ENCODE assay signal across 15 cellular contexts in the genomic region with DNA sequence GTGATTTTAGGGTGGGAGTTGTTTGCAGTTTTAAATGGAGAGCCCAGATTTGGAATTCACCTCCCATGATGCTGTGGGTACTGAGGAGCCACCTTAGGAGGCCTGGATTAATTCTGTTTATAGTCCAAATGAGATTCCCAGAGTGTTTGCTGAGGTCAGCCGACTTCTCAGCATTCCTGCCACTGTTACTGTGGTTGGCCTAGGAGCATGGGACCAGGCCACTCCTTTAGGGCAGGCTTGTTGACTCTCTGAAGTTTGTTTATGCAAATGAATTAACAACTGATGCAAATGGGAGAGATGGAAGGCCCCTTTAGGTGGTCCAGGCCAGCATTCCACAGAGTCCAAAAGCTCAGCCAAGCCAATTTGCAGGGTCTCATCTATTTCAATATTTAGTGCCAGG. TPM values are rescaled to one million over a fixed set of nuclear protein-coding genes. Genes with fewer than 3 reads are reported as not detected.
DNase-seq lines count a peak whose midpoint lies in the region; ATAC-seq and TF ChIP-seq lines count a peak whose summit lies in the region.
"Had no signal": no experiment of that assay in that cellular context is flagged by ENCODE, and none has a peak within 500 bp of the region (broad histone marks: within the 10 kb centered on the region; RNA-seq: fewer than 3 reads in every experiment).

No MANE protein-coding gene starts in this region.

- H3K27me3 Mint-ChIP-seq in endodermal cell (ENCODE audit: insufficient read depth), result no peaks in the 10 kb centered on the region
- H3K27me3 Mint-ChIP-seq: IgD-negative memory B cell had no signal

- H3K4me3 ChIP-seq in endodermal cell (ENCODE audit: low read length) (no peak overlapping the region), left lung (no peak overlapping the region), transverse colon (no peak overlapping the region)

- TF ChIP-seq EP300 in transverse colon (IDR thresholded peaks at IDR 0.05; ENCODE audit: low read depth), result no peak

- peak; percentile 44 for ATAC-seq in left lung
- ATAC-seq: CD8-positive, alpha-beta T cell had no signal

- intact Hi-C loops in left lung (cut with DNase I) (no loop called here), transverse colon (cut with DNase I; ENCODE audit: low total_unique reads) (no loop called here)

- H3K4me3 Mint-ChIP-seq in endodermal cell, result no peak overlapping the region
- H3K4me3 Mint-ChIP-seq: CD14-positive monocyte; CD8-positive, alpha-beta T cell; IgD-negative memory B cell had no signal

- TF ChIP-seq CTCF in endodermal cell (conservative IDR thresholded peaks at IDR 0.05), result no peak
- TF ChIP-seq CTCF in left lung (IDR thresholded peaks at IDR 0.05), result no peak
- TF ChIP-seq CTCF in transverse colon (IDR thresholded peaks at IDR 0.05), result no peak

- peak; percentile 23 for DNase-seq in ELF-1 (ENCODE audit: low read depth, low spot score)
- peak; percentile 33 for DNase-seq in NCI-H526 treated with DMSO at 0.1 percent for 48 hours (lab: John Stamatoyannopoulos, UW)
- peak; percentile 75 for DNase-seq in endodermal cell
- no peak for DNase-seq in left lung
- DNase-seq in activated CD4-positive, CD25-positive, alpha-beta regulatory T cell treated with anti-CD3 and anti-CD28 coated beads, Interleukin-2, amount 50 U/mL, for 72 hours, result no peak
- no peak for DNase-seq in activated effector memory CD4-positive, alpha-beta T cell treated with anti-CD3 and anti-CD28 coated beads, Interleukin-2, amount 50 U/mL, for 16 hours
- DNase-seq in transverse colon, result no peak
- no peak for DNase-seq in mucosa of gallbladder (ENCODE audit: low spot score)
- DNase-seq: CD8-positive, alpha-beta T cell; COR-L47; GDM1 had no signal

- in situ Hi-C loops in transverse colon (cut with MboI; ENCODE audit: low pct_ligation_motif_present in 1 of 4, low pct_unique_long_range_greater_than_20kb in 1 of 4, low sequenced_read_pairs in 3 of 4), result no loop called here

- no peaks in the 10 kb centered on the region for H3K36me3 ChIP-seq in endodermal cell (ENCODE audit: control insufficient read depth, insufficient read depth, low read length)
- no peaks in the 10 kb centered on the region for H3K36me3 ChIP-seq in left lung
- H3K36me3 ChIP-seq in transverse colon, result no peaks in the 10 kb centered on the region

- H3K36me3 Mint-ChIP-seq in endodermal cell (ENCODE audit: low read depth), result no peaks in the 10 kb centered on the region
- H3K36me3 Mint-ChIP-seq: CD14-positive monocyte; CD8-positive, alpha-beta T cell; IgD-negative memory B cell had no signal

- no peak overlapping the region for H3K27ac Mint-ChIP-seq in endodermal cell
- H3K27ac Mint-ChIP-seq: CD8-positive, alpha-beta T cell had no signal

- H3K9me3 ChIP-seq in endodermal cell (ENCODE audit: control insufficient read depth, low read length) (no peaks in the 10 kb centered on the region), left lung (no peaks in the 10 kb centered on the region), transverse colon (no peaks in the 10 kb centered on the region)

- 73 to 100% methylated on average over 1 of the region's 1 CpG for whole genome bisulfite sequencing in endodermal cell (ENCODE audit: insufficient coverage in 1 of 2, insufficient read length in 1 of 2), 2 experiments
- WGBS in transverse colon (ENCODE audit: low coverage in 1 of 2), 2 donors, result 73% methylated on average over 1 of the region's 1 CpG; no CpG with 5 or more reads in 1 of the 2 donors

- TF ChIP-seq POLR2A in transverse colon (IDR thresholded peaks at IDR 0.05), result no peak

- H3K4me1 Mint-ChIP-seq in endodermal cell, result peaks cover 27% of the 10 kb centered on the region
- H3K4me1 Mint-ChIP-seq: CD14-positive monocyte, IgD-negative memory B cell had no signal

- H3K27me3 ChIP-seq in endodermal cell (ENCODE audit: control insufficient read depth, insufficient read depth, low read length, poor library complexity, severe bottlenecking) (no peaks in the 10 kb centered on the region), left lung (no peaks in the 10 kb centered on the region), transverse colon (no peaks in the 10 kb centered on the region)

- peaks cover 2% of the 10 kb centered on the region for H3K9me3 Mint-ChIP-seq in endodermal cell
- H3K9me3 Mint-ChIP-seq: CD8-positive, alpha-beta T cell had no signal

- H3K9ac ChIP-seq in endodermal cell (ENCODE audit: extremely low read depth, low read length, poor library complexity, severe bottlenecking), result no peak overlapping the region

- H3K27ac ChIP-seq in endodermal cell (ENCODE audit: low read depth, low read length), result no peak overlapping the region
- no peak overlapping the region for H3K27ac ChIP-seq in left lung
- no peak overlapping the region for H3K27ac ChIP-seq in transverse colon
- H3K27ac ChIP-seq: 22Rv1 had no signal

- no peaks in the 10 kb centered on the region for H3K4me1 ChIP-seq in endodermal cell (ENCODE audit: control insufficient read depth, insufficient read depth, low read length)
- H3K4me1 ChIP-seq in left lung, result no peaks in the 10 kb centered on the region
- H3K4me1 ChIP-seq in transverse colon, result no peaks in the 10 kb centered on the region

RNA-seq across cellular contexts. Expression of a gene that starts 46.1 kb away (rescaled TPM):
- under 1 TPM in 1 of 2 donors, not detected in 1; 0.97 TPM for total RNA-seq in endodermal cell
- 0.50 TPM for polyA plus RNA-seq in endodermal cell (2013, experiment 1 of 2)
- polyA plus RNA-seq in endodermal cell (2013, experiment 2 of 2), result 0.41 TPM
- 1 to 10 TPM; 1.4 to 2.7 TPM for total RNA-seq in left lung
- 1 to 10 TPM in 2 of 4 donors, under 1 TPM in 2; 0.55 to 3.4 (median 1.6) TPM for total RNA-seq in transverse colon
- 4.7 TPM for total RNA-seq in mucosa of gallbladder
- total RNA-seq: A673; CD8-positive, alpha-beta T cell had no signal
- polyA plus RNA-seq: IgD-negative memory B cell had no signal

Comparison
In these comparisons a context has a peak if more than half of its experiments do, and no peak if none do; other contexts are left out.
1. DNase-seq: peak in ELF-1 (single experiment), NCI-H526 treated with DMSO at 0.1 percent for 48 hours (single experiment) and endodermal cell (single experiment); none in left lung (0 of 2), activated CD4-positive, CD25-positive, alpha-beta regulatory T cell treated with anti-CD3 and anti-CD28 coated beads, Interleukin-2, amount 50 U/mL, for 72 hours (single experiment), activated effector memory CD4-positive, alpha-beta T cell treated with anti-CD3 and anti-CD28 coated beads, Interleukin-2, amount 50 U/mL, for 16 hours (single experiment), transverse colon (single experiment) and mucosa of gallbladder (single experiment).